In genomic region chr14:79583738-79584405, GRCh38 we compare ENCODE assay signal across 2 cellular contexts.
TF ChIP-seq lines count a peak whose summit lies in the region.

No MANE protein-coding gene starts in this region.

TF ChIP-seq in SK-N-SH, 30 proteins besides CTCF, POLR2A, EP300 and RAD21 (continued from another document):
- TF ChIP-seq FOXJ3 (CRISPR knock-in tag; IDR thresholded peaks at IDR 0.05) (no peak), TAF1 (IDR thresholded peaks at IDR 0.05; ENCODE audit: borderline replicate concordance, low read depth, low read length) (no peak), REST (IDR thresholded peaks at IDR 0.05; ENCODE audit: low read depth, low read length) (no peak), RCOR1 (IDR thresholded peaks at IDR 0.05; ENCODE audit: low read length) (no peak), NFIC (IDR thresholded peaks at IDR 0.05; ENCODE audit: borderline replicate concordance) (no peak), ELF1 (IDR thresholded peaks at IDR 0.05) (no peak), GATA2 (CRISPR knock-in tag; IDR thresholded peaks at IDR 0.05) (no peak), CHD2 (IDR thresholded peaks at IDR 0.05; ENCODE audit: low read length, partially characterized antibody) (no peak)
- TF ChIP-seq, protein P1, sequence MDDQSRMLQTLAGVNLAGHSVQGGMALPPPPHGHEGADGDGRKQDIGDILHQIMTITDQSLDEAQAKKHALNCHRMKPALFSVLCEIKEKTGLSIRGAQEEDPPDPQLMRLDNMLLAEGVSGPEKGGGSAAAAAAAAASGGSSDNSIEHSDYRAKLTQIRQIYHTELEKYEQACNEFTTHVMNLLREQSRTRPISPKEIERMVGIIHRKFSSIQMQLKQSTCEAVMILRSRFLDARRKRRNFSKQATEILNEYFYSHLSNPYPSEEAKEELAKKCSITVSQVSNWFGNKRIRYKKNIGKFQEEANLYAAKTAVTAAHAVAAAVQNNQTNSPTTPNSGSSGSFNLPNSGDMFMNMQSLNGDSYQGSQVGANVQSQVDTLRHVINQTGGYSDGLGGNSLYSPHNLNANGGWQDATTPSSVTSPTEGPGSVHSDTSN (IDR thresholded peaks at IDR 0.05) = no peak
TF ChIP-seq in SK-N-SH: peak in this region for 0.

TF ChIP-seq in SK-N-SH treated with all-trans-retinoic acid at 6 μM for 48 hours, 23 proteins besides CTCF, POLR2A, EP300 and RAD21 (continued from another document):
- TF ChIP-seq PATZ1 (CRISPR knock-in tag; IDR thresholded peaks at IDR 0.05; ENCODE audit: borderline replicate concordance) (no peak), CSDC2 (CRISPR knock-in tag; IDR thresholded peaks at IDR 0.05) (no peak), ZFP30 (CRISPR knock-in tag; IDR thresholded peaks at IDR 0.05) (no peak), ZNF8 (CRISPR knock-in tag; IDR thresholded peaks at IDR 0.05) (no peak), ESRRG (CRISPR knock-in tag; IDR thresholded peaks at IDR 0.05) (no peak), GLIS3 (CRISPR knock-in tag; IDR thresholded peaks at IDR 0.05) (no peak), SNAI2 (CRISPR knock-in tag; IDR thresholded peaks at IDR 0.05) (no peak), ZC3H10 (CRISPR knock-in tag; IDR thresholded peaks at IDR 0.05) (no peak), PPARA (CRISPR knock-in tag; IDR thresholded peaks at IDR 0.05; ENCODE audit: borderline replicate concordance) (no peak), TOX (CRISPR knock-in tag; IDR thresholded peaks at IDR 0.05; ENCODE audit: borderline replicate concordance) (no peak), RARB (CRISPR knock-in tag; IDR thresholded peaks at IDR 0.05) (no peak), BACH2 (CRISPR knock-in tag; IDR thresholded peaks at IDR 0.05; ENCODE audit: borderline replicate concordance) (no peak)
